ENCODE assay signal across 8 cellular contexts in genomic region chr6:20126789-20127653, GRCh38.
A peak's percentile ranks its signal among the peaks of the same experiment; 100 is the strongest.
DNase-seq lines count a peak whose midpoint lies in the region; ATAC-seq and TF ChIP-seq lines count a peak whose summit lies in the region.

No MANE protein-coding gene starts in this region.

- ATAC-seq in GM21717 (IDR thresholded peaks at IDR 0.05; ENCODE audit: unreplicated experiment) (peak; percentile 75), omental fat pad (ENCODE audit: low FRiP score) (peak; percentile 52)

- H3K36me3 ChIP-seq in PC-9 (ENCODE audit: low read depth) = no peaks in the 10 kb centered on the region
- H3K36me3 ChIP-seq in testis (ENCODE audit: low read depth, missing control alignments) = no peaks in the 10 kb centered on the region

- WGBS in testis, 2 donors = 49 to 55% methylated on average over 15 to 18 of the region's 18 CpGs

- intact Hi-C loops in PC-9 (cut with micrococcal nuclease; ENCODE audit: unreplicated experiment) = loop anchor here (1.0 to 5.0 kb wide), 4 partner anchors 35 to 140 kb away; partner anchors contain the start of gene MBOAT1
- intact Hi-C loops in testis (cut with DNase I; ENCODE audit: low total_unique reads) = no loop called here

- no peak for TF ChIP-seq POLR2A in testis (IDR thresholded peaks at IDR 0.05)

- BruUV-seq in PC-9 (replicated peaks; lab: Mats Ljungman, UMichigan) = no TSS peak

- H3K27me3 ChIP-seq in PC-9 (ENCODE audit: insufficient read depth, low read depth) (no peaks in the 10 kb centered on the region), testis (no peaks in the 10 kb centered on the region)

- POLR2A ChIA-PET in PC-9 (lab: Charles Lee; ENCODE audit: unreplicated experiment) = no interaction called here

- H3K4me3 ChIP-seq in PC-9 (no peak overlapping the region), fibroblast of villous mesenchyme (ENCODE audit: low read depth, low read length) (no peak overlapping the region), testis (no peak overlapping the region)

- no peaks in the 10 kb centered on the region for H4K20me1 ChIP-seq in PC-9 (ENCODE audit: insufficient read depth)

- H3K4me2 ChIP-seq in PC-9 = no peak overlapping the region

- H3K27ac ChIP-seq in PC-9 (no peak overlapping the region), testis (no peak overlapping the region)

- no peaks in the 10 kb centered on the region for H3K9me3 ChIP-seq in PC-9 (ENCODE audit: insufficient read depth, low read depth)
- H3K9me3 ChIP-seq in testis = no peaks in the 10 kb centered on the region

- no peaks in the 10 kb centered on the region for H3K79me2 ChIP-seq in PC-9 (ENCODE audit: low read depth)

- TF ChIP-seq CTCF in PC-9 (conservative IDR thresholded peaks at IDR 0.05) (peak; percentile 91), fibroblast of villous mesenchyme (IDR thresholded peaks at IDR 0.05; ENCODE audit: insufficient read depth, low read depth, low read length) (peak; percentile 99), omental fat pad (IDR thresholded peaks at IDR 0.05) (peak in 1 of 3 donors; percentile 24), testis (IDR thresholded peaks at IDR 0.05) (peak; percentile 48 to 86 (median 70))

- no peaks in the 10 kb centered on the region for H3K9me2 ChIP-seq in PC-9 (ENCODE audit: insufficient read depth)

- H2AFZ ChIP-seq in PC-9 = no peak overlapping the region

- H3K4me1 ChIP-seq in PC-9 (replicated peaks; ENCODE audit: insufficient read depth) (no peaks in the 10 kb centered on the region), testis (no peaks in the 10 kb centered on the region)

- DNase-seq in DMS114 treated with DMSO at 0.1 percent for 48 hours (lab: John Stamatoyannopoulos, UW; ENCODE audit: unreplicated experiment) (peak; percentile 40), Kasumi-1 (lab: John Stamatoyannopoulos, UW) (peak; percentile 54 to 81), PC-9 (peak; percentile 40 to 62), fibroblast of villous mesenchyme (ENCODE audit: low read depth) (peak; percentile 58), omental fat pad (ENCODE audit: low spot score) (peak; percentile 48), testis (peak; percentile 83)
- DNase-seq in activated T-cell treated with anti-CD3 and anti-CD28 coated beads, Interleukin-2, amount 50 U/mL, for 48 hours = peak; percentile 71 to 75

- no peaks in the 10 kb centered on the region for H3F3A ChIP-seq in PC-9 (ENCODE audit: insufficient read depth, low read depth)

- CTCF ChIA-PET in PC-9 (lab: Charles Lee) = interaction anchor here (0.8 to 2.2 kb wide), 5 partner anchors 9 to 216 kb away, joined by 3 to 14 read pairs (median 4); no protein-coding TSS in a partner anchor
